ENCODE assay signal across 16 cellular contexts in genomic region chr9:127563579-127563978, GRCh38. TPM values are rescaled to one million over a fixed set of nuclear protein-coding genes. Genes with fewer than 3 reads are reported as not detected.
A peak's percentile ranks its signal among the peaks of the same experiment; 100 is the strongest.
DNase-seq lines count a peak whose midpoint lies in the region; ATAC-seq and TF ChIP-seq lines count a peak whose summit lies in the region.
"Had no signal": no experiment of that assay in that cellular context is flagged by ENCODE, and none has a peak within 500 bp of the region (broad histone marks: within the 10 kb centered on the region; RNA-seq: fewer than 3 reads in every experiment).

No MANE protein-coding gene starts in this region.

- H3K27me3 ChIP-seq in heart right ventricle, result peaks cover 0 to 7% (median 0%) of the 10 kb centered on the region in 7 donors
- no peaks in the 10 kb centered on the region for H3K27me3 ChIP-seq in colonic mucosa
- H3K27me3 ChIP-seq in trophoblast cell (ENCODE audit: insufficient read depth, low read length), result no peaks in the 10 kb centered on the region
- H3K27me3 ChIP-seq in upper lobe of left lung, result no peaks in the 10 kb centered on the region
- H3K27me3 ChIP-seq: MG63, SJCRH30 had no signal

- H2AFZ ChIP-seq in trophoblast cell (ENCODE audit: insufficient read depth, low read length, poor library complexity), result no peak overlapping the region

- H2BK5ac ChIP-seq in trophoblast cell (ENCODE audit: low read depth, low read length, poor library complexity), result no peak overlapping the region

- H3K27ac ChIP-seq in heart right ventricle (peak overlapping the region in 9 of 10 donors; percentile 46 to 90 (median 83)), colonic mucosa (peak overlapping the region; percentile 63), trophoblast cell (ENCODE audit: low read depth, low read length) (no peak overlapping the region), upper lobe of left lung (peak overlapping the region; percentile 87 to 97 (median 92))
- H3K27ac ChIP-seq: SJCRH30 had no signal

- H3K9me3 ChIP-seq in heart right ventricle, result no peaks in the 10 kb centered on the region
- no peaks in the 10 kb centered on the region for H3K9me3 ChIP-seq in colonic mucosa
- no peaks in the 10 kb centered on the region for H3K9me3 ChIP-seq in trophoblast cell (ENCODE audit: insufficient read depth, low read depth, low read length)
- no peaks in the 10 kb centered on the region for H3K9me3 ChIP-seq in upper lobe of left lung
- H3K9me3 ChIP-seq: MG63, SJCRH30 had no signal

- ATAC-seq in heart right ventricle, result no peak
- ATAC-seq in left cardiac atrium, result no peak
- no peak for ATAC-seq in upper lobe of left lung (ENCODE audit: low FRiP score in 2 of 2)
- ATAC-seq in GM21723 (IDR thresholded peaks at IDR 0.05; ENCODE audit: unreplicated experiment), result no peak
- ATAC-seq: naive thymus-derived CD4-positive, alpha-beta T cell; stimulated activated naive B cell treated with anti-CD40 and anti-IgM and Interleukin-4, amounts not matched to agents 10 μg/mL and 1 μg/mL and 100 μg/mL, for 72 hours had no signal

- TF ChIP-seq POLR2A in upper lobe of left lung (IDR thresholded peaks at IDR 0.05), result no peak

- no peak overlapping the region for H2BK12ac ChIP-seq in trophoblast cell (ENCODE audit: low read length)

- H3K4me2 ChIP-seq in trophoblast cell (ENCODE audit: low read length), result no peak overlapping the region

- no peak overlapping the region for H4K8ac ChIP-seq in trophoblast cell (ENCODE audit: low read depth, low read length)

- H3K79me1 ChIP-seq in trophoblast cell (ENCODE audit: low read length), result peaks cover 61% of the 10 kb centered on the region

- 92 to 97% methylated on average over 13 of the region's 13 CpGs for WGBS in heart right ventricle, 2 donors
- no CpG with 5 or more reads among the region's 13 CpGs for WGBS in trophoblast cell (ENCODE audit: extremely low coverage, insufficient coverage, insufficient read length)
- 65 to 78% methylated on average over 13 of the region's 13 CpGs for WGBS in upper lobe of left lung, 2 donors

- H3K36me3 ChIP-seq in heart right ventricle (peaks cover 0 to 51% (median 0%) of the 10 kb centered on the region in 9 donors), colonic mucosa (no peaks in the 10 kb centered on the region), trophoblast cell (ENCODE audit: control insufficient read depth in 1 of 2, insufficient read depth in 2 of 2, low read length in 2 of 2) (peaks cover 25 to 32% of the 10 kb centered on the region in 2 experiments), upper lobe of left lung (peaks cover 0 to 35% (median 11%) of the 10 kb centered on the region in 4 donors)

- intact Hi-C loops in heart right ventricle (cut with DNase I) (loop anchor here in 1 of 10 donors (5.0 kb wide), 1 partner anchor 41 kb away; no protein-coding TSS in a partner anchor), left cardiac atrium (cut with DNase I) (no loop called here), colonic mucosa (cut with DNase I) (no loop called here)

- H3K14ac ChIP-seq in trophoblast cell (ENCODE audit: low read length), result no peak overlapping the region

- H2BK120ac ChIP-seq in trophoblast cell (ENCODE audit: insufficient read depth, low read length, poor library complexity), result no peak overlapping the region

- no peak overlapping the region for H3K18ac ChIP-seq in trophoblast cell (ENCODE audit: low read length)

- TF ChIP-seq CTCF in heart right ventricle (IDR thresholded peaks at IDR 0.05) (no peak), colonic mucosa (IDR thresholded peaks at IDR 0.05) (no peak), upper lobe of left lung (IDR thresholded peaks at IDR 0.05) (no peak)

- no peak for DNase-seq in heart right ventricle
- DNase-seq in left cardiac atrium, result no peak
- DNase-seq in colonic mucosa, result no peak
- DNase-seq in trophoblast cell, result peak; percentile 74 to 81
- no peak for DNase-seq in upper lobe of left lung
- DNase-seq in DMS114 treated with DMSO at 0.1 percent for 48 hours (lab: John Stamatoyannopoulos, UW; ENCODE audit: unreplicated experiment), result no peak
- no peak for DNase-seq in AG08396 (ENCODE audit: low spot score)
- DNase-seq: activated gamma-delta T cell; DMS153; glutamatergic neuron; naive thymus-derived CD4-positive, alpha-beta T cell; NCI-H774; SJCRH30; stimulated activated naive B cell treated with anti-CD40 and anti-IgM and Interleukin-4, amounts not matched to agents 10 μg/mL and 1 μg/mL and 100 μg/mL, for 72 hours had no signal

- no peak for TF ChIP-seq EP300 in upper lobe of left lung (IDR thresholded peaks at IDR 0.05)

- H2AK5ac ChIP-seq in trophoblast cell (ENCODE audit: low read length), result no peak overlapping the region

- H3K23ac ChIP-seq in trophoblast cell (ENCODE audit: low read length), result no peak overlapping the region

- H3K79me2 ChIP-seq in trophoblast cell (ENCODE audit: control insufficient read depth, insufficient read depth, low read length, poor library complexity), result peaks cover 51% of the 10 kb centered on the region

- no peak overlapping the region for H3K4me3 ChIP-seq in heart right ventricle
- H3K4me3 ChIP-seq in colonic mucosa, result no peak overlapping the region
- no peak overlapping the region for H3K4me3 ChIP-seq in trophoblast cell (ENCODE audit: low read depth, low read length)
- H3K4me3 ChIP-seq in upper lobe of left lung, result no peak overlapping the region
- H3K4me3 ChIP-seq: MG63, SJCRH30 had no signal

- H3K4me1 ChIP-seq in heart right ventricle (peaks cover 20 to 91% (median 75%) of the 10 kb centered on the region in 9 donors), colonic mucosa (peaks cover 29% of the 10 kb centered on the region), trophoblast cell (ENCODE audit: control insufficient read depth in 1 of 2, insufficient read depth in 2 of 2, low read length in 2 of 2) (peaks cover 52 to 58% of the 10 kb centered on the region in 2 experiments), upper lobe of left lung (peaks cover 67 to 94% (median 74%) of the 10 kb centered on the region in 4 donors)

- peak overlapping the region; percentile 37 for H4K91ac ChIP-seq in trophoblast cell (ENCODE audit: low read depth, low read length)

- H3K4ac ChIP-seq in trophoblast cell (ENCODE audit: low read depth, low read length), result no peak overlapping the region

- no peak overlapping the region for H4K12ac ChIP-seq in trophoblast cell (ENCODE audit: low read depth, low read length)

- H3K9ac ChIP-seq in colonic mucosa (ENCODE audit: low read depth in 2 of 2, low read length in 2 of 2) (peak overlapping the region in 1 of 2 donors; percentile 67), trophoblast cell (ENCODE audit: low read length) (no peak overlapping the region)

RNA-seq across cellular contexts. Expression of gene STXBP1, which starts 48.5 kb away (rescaled TPM):
- total RNA-seq in heart right ventricle (10 to 100 TPM; 36.8 to 59.2 (median 49.4) TPM), left cardiac atrium (10 to 100 TPM; 40.4 to 41.5 TPM), colonic mucosa (10 to 100 TPM in 1 of 2 donors, 1 to 10 TPM in 1; 8.2 to 15.8 TPM), upper lobe of left lung (100 to 1,000 TPM in 2 of 6 donors, 10 to 100 TPM in 4; 44.6 to 124 (median 76.1) TPM)
- 10 to 100 TPM; 14.4 to 16.5 TPM for polyA plus RNA-seq in heart right ventricle
- 79.8 and 92.5 TPM in 2 replicates for polyA plus RNA-seq in trophoblast cell (2013)

Comparison
In these comparisons a context has a peak if more than half of its experiments do, and no peak if none do; other contexts are left out.
1. DNase-seq: peak in trophoblast cell (2 of 2); none in heart right ventricle (0 of 2), left cardiac atrium (single experiment), colonic mucosa (single experiment), upper lobe of left lung (0 of 2), DMS114 treated with DMSO at 0.1 percent for 48 hours (single experiment) and AG08396 (single experiment).